In the genomic region with DNA sequence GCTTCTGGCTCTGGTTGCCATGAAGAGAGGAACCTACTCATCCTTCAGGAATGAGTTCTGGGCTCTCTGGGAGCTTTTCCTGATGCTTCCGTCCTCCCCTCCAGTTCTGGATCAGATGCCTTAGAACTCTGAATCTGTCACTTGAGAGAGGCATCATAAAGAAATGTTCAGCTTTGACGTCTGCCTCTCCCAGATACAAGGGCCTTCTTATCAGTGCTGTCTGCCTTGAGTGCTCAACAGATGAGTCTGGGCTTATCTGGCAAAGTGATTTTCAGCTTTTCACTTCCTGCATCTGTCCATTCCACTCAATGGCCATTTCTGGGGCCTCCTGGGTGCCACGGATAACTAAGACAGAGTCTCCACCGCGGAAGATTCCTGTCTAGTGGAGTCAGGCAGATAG, we compare ENCODE assay signal across 1 cellular context.
TF ChIP-seq lines count a peak whose summit lies in the region.

No MANE protein-coding gene starts in this region.

TF ChIP-seq in HCT116, 20 proteins besides CTCF, POLR2A, EP300 and RAD21:
- TF ChIP-seq EZH2 (IDR thresholded peaks at IDR 0.05): no peak
